8 cellular contexts compared by ENCODE assay signal in the genomic region with DNA sequence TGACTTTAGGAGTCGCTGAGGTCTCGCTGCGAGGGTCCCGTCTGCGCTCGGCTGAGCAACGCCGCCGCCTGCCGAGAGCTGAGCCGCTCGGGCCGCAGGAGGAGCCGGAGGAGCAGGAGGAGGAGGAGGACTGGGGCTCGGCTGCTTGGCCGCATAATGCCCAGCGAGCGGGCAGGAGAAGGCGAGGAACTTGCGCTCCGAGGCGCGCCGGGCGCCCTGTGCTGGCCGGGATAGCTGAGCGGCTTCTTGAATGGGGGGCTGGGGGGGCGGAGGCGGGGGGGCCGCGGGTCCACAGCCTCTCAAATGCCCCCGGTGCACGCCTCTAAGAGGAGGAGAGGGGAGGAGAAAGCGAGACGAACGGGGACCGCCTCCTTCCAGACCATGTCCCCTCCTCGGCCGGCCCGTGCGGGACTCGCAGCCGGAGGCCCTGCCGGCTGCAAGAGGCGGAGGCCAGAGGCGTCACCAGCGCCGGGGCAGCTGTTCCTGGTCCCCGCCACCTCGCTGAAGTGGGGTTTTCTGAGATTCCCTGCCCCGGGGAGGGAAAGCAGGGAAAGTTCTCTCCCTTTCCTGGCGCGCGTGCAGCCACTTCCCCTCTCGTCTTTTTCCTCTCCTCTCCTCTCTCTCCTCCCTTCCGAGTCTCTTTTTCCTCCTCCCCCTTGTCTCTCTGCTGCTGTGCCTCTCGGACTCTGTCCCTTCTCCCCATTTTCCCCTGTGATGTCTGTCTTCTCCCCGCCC. TPM values are rescaled to one million over a fixed set of nuclear protein-coding genes. Genes with fewer than 3 reads are reported as not detected.
DNase-seq lines count a peak whose midpoint lies in the region; ATAC-seq and TF ChIP-seq lines count a peak whose summit lies in the region.

A gene with protein sequence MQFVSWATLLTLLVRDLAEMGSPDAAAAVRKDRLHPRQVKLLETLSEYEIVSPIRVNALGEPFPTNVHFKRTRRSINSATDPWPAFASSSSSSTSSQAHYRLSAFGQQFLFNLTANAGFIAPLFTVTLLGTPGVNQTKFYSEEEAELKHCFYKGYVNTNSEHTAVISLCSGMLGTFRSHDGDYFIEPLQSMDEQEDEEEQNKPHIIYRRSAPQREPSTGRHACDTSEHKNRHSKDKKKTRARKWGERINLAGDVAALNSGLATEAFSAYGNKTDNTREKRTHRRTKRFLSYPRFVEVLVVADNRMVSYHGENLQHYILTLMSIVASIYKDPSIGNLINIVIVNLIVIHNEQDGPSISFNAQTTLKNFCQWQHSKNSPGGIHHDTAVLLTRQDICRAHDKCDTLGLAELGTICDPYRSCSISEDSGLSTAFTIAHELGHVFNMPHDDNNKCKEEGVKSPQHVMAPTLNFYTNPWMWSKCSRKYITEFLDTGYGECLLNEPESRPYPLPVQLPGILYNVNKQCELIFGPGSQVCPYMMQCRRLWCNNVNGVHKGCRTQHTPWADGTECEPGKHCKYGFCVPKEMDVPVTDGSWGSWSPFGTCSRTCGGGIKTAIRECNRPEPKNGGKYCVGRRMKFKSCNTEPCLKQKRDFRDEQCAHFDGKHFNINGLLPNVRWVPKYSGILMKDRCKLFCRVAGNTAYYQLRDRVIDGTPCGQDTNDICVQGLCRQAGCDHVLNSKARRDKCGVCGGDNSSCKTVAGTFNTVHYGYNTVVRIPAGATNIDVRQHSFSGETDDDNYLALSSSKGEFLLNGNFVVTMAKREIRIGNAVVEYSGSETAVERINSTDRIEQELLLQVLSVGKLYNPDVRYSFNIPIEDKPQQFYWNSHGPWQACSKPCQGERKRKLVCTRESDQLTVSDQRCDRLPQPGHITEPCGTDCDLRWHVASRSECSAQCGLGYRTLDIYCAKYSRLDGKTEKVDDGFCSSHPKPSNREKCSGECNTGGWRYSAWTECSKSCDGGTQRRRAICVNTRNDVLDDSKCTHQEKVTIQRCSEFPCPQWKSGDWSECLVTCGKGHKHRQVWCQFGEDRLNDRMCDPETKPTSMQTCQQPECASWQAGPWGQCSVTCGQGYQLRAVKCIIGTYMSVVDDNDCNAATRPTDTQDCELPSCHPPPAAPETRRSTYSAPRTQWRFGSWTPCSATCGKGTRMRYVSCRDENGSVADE (N-terminal part only) (minus strand): TSS at position 220 of the 735 bp plus-strand sequence. CDS start 343 bp downstream, outside the sequence.

- H3K9ac ChIP-seq in adipocyte (ENCODE audit: low read length) = peak within 1 kb of the TSS; percentile 91

- DNase-seq in HAP-1 (ENCODE audit: low spot score in 2 of 2) = peak; percentile 59 to 84
- peak; percentile 91 for DNase-seq in adipocyte (ENCODE audit: low read depth)
- DNase-seq in Right ventricle myocardium superior = peak; percentile 85
- DNase-seq in osteoblast (ENCODE audit: insufficient read length, low spot score, missing footprints) = peak; percentile 84
- DNase-seq in SIG-M5 (lab: John Stamatoyannopoulos, UW) = no peak

- no peaks in the 10 kb centered on the region for H3K27me3 ChIP-seq in HAP-1 (ENCODE audit: low read depth)
- H3K27me3 ChIP-seq in adipocyte (replicated peaks; ENCODE audit: control insufficient read depth, insufficient read depth, low read length) = no peaks in the 10 kb centered on the region
- H3K27me3 ChIP-seq in osteoblast (ENCODE audit: insufficient read depth, low read length) = peaks cover 10% of the 10 kb centered on the region

- peak within 1 kb of the TSS; percentile 86 for H3K4me2 ChIP-seq in osteoblast (ENCODE audit: insufficient read depth, low read length)

- no peak for TF ChIP-seq CTCF in osteoblast (IDR thresholded peaks at IDR 0.05; ENCODE audit: extremely low read depth, low read depth, low read length)

- H3K27ac ChIP-seq in osteoblast (ENCODE audit: low read depth, low read length) = peak within 1 kb of the TSS; percentile 53

- intact Hi-C loops in Right ventricle myocardium superior (cut with DNase I) = loop anchor here (5.0 kb wide), 2 partner anchors 214 to 479 kb away; no protein-coding TSS in a partner anchor

- H2AFZ ChIP-seq in osteoblast (ENCODE audit: low read length) = peak within 1 kb of the TSS; percentile 99

- ATAC-seq in Right ventricle myocardium superior (ENCODE audit: poor library complexity) = peak; percentile 64
- no peak for ATAC-seq in GM18498 (IDR thresholded peaks at IDR 0.05; ENCODE audit: unreplicated experiment)
- ATAC-seq in HG03108 (IDR thresholded peaks at IDR 0.05; ENCODE audit: unreplicated experiment) = no peak
- no peak for ATAC-seq in HG02981 (IDR thresholded peaks at IDR 0.05; ENCODE audit: unreplicated experiment)

- no peaks in the 10 kb centered on the region for H3K79me2 ChIP-seq in osteoblast (ENCODE audit: insufficient read depth, low read length)

- peak within 1 kb of the TSS; percentile 46 for H3K4me3 ChIP-seq in HAP-1
- H3K4me3 ChIP-seq in adipocyte (ENCODE audit: low read length) = peak within 1 kb of the TSS; percentile 88
- H3K4me3 ChIP-seq in osteoblast (ENCODE audit: insufficient read depth, low read length) = peak within 1 kb of the TSS; percentile 80

- H3K4me1 ChIP-seq in HAP-1 = peaks cover 27% of the 10 kb centered on the region
- peaks cover 16% of the 10 kb centered on the region for H3K4me1 ChIP-seq in adipocyte (ENCODE audit: control insufficient read depth, insufficient read depth, low read length)
- H3K4me1 ChIP-seq in osteoblast (ENCODE audit: insufficient read depth, low read length) = peaks cover 24% of the 10 kb centered on the region

- H3K36me3 ChIP-seq in HAP-1 (replicated peaks) (no peaks in the 10 kb centered on the region), adipocyte (ENCODE audit: control insufficient read depth, insufficient read depth, low read length, severe bottlenecking) (no peaks in the 10 kb centered on the region), osteoblast (ENCODE audit: insufficient read depth, low read length) (no peaks in the 10 kb centered on the region)

- in situ Hi-C loops in HAP-1 (cut with MboI; ENCODE audit: low sequenced_read_pairs) = no loop called here

- H4K20me1 ChIP-seq in osteoblast (ENCODE audit: insufficient read depth, low read length) = no peaks in the 10 kb centered on the region

- H3K9me3 ChIP-seq in HAP-1 (no peaks in the 10 kb centered on the region), adipocyte (ENCODE audit: control insufficient read depth, low read length) (no peaks in the 10 kb centered on the region), osteoblast (ENCODE audit: low read depth, low read length) (no peaks in the 10 kb centered on the region)

RNA-seq across cellular contexts. Expression of the gene that starts here (rescaled TPM):
- total RNA-seq in Right ventricle myocardium superior (15.4 TPM), osteoblast (2.7 and 4.0 TPM in 2 replicates)
